2 cellular contexts compared by ENCODE assay signal in genomic region chr22:17523925-17524324, GRCh38.
TF ChIP-seq lines count a peak whose summit lies in the region.

No MANE protein-coding gene starts in this region.

TF ChIP-seq in HepG2, 621 proteins besides CTCF, POLR2A, EP300 and RAD21:
- TF ChIP-seq NFE2L2 (IDR thresholded peaks at IDR 0.05; ENCODE audit: low read length) (no peak), ZNF639 (CRISPR knock-in tag; conservative IDR thresholded peaks at IDR 0.05) (no peak), MXI1 (IDR thresholded peaks at IDR 0.05; ENCODE audit: borderline replicate concordance, low read depth, low read length) (no peak), HOXA9 (CRISPR knock-in tag; IDR thresholded peaks at IDR 0.05; ENCODE audit: borderline replicate concordance) (no peak), ZBTB7B (CRISPR knock-in tag; IDR thresholded peaks at IDR 0.05) (no peak)

TF ChIP-seq in K562, 482 proteins besides CTCF, POLR2A, EP300 and RAD21:
- TF ChIP-seq ETV1 (tag; conservative IDR thresholded peaks at IDR 0.05; ENCODE audit: low read depth) = 0 out of 2 replicates have a peak, but pooled peaks have one; percentile 21
- TF ChIP-seq MCM3 (IDR thresholded peaks at IDR 0.05) = no peak
- TF ChIP-seq HDAC8 (tag; IDR thresholded peaks at IDR 0.05) = no peak
- TF ChIP-seq BACH1 (tag; IDR thresholded peaks at IDR 0.05) = no peak
- TF ChIP-seq MTA2 (IDR thresholded peaks at IDR 0.05; ENCODE audit: low read depth) = no peak
- no peak for TF ChIP-seq ATF6 (CRISPR knock-in tag; IDR thresholded peaks at IDR 0.05)
- no peak for TF ChIP-seq SMARCB1 (IDR thresholded peaks at IDR 0.05; ENCODE audit: insufficient read length, low read depth)
